1 cellular context compared by ENCODE assay signal in the genomic region with DNA sequence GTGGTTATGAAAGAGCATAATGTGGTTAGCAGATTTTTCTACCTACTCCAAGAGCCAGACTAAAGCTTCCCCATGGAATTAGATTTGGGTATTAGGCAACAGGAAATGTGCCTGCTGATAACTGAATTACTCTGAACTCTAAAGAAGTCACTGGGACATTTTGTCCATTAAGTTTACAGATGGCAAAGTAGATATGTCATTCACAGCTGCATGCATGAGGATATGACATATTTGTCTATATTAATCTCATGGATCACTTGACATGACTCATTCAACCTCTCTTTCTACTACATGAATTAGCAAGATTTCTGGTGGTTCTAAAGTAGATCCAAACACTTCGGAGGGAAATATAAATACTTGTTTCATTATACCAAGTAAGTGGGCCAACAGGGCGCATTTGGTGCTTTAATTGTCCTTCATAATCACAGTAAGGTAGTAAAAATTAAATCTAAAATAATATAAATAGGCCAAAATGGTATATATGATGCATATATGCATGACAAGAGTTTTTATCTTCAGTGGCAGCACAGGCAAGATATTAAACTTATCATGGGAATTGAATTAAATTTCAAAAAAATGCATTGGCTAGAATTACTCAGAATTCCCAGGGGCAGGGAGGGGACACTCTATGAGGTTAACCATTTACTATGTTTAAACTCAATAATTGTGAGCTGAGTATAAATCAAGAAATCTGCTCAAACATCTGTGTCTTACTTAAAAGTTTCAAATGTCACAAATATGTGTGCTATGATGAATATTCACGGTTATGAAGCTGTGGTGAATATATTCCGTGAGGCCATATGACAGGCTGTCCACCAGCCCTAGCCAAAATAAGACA.
TF ChIP-seq lines count a peak whose summit lies in the region.

No MANE protein-coding gene starts in this region.

TF ChIP-seq in K562, 482 proteins besides CTCF, POLR2A, EP300 and RAD21 (continued from another document and continues in another):
- TF ChIP-seq JUND (IDR thresholded peaks at IDR 0.05; ENCODE audit: borderline replicate concordance, low read depth, low read length) = peak; percentile 98
- TF ChIP-seq JUND (tag; IDR thresholded peaks at IDR 0.05; ENCODE audit: borderline replicate concordance, low read depth, low read length) = peak; percentile 98
- TF ChIP-seq, protein P1, sequence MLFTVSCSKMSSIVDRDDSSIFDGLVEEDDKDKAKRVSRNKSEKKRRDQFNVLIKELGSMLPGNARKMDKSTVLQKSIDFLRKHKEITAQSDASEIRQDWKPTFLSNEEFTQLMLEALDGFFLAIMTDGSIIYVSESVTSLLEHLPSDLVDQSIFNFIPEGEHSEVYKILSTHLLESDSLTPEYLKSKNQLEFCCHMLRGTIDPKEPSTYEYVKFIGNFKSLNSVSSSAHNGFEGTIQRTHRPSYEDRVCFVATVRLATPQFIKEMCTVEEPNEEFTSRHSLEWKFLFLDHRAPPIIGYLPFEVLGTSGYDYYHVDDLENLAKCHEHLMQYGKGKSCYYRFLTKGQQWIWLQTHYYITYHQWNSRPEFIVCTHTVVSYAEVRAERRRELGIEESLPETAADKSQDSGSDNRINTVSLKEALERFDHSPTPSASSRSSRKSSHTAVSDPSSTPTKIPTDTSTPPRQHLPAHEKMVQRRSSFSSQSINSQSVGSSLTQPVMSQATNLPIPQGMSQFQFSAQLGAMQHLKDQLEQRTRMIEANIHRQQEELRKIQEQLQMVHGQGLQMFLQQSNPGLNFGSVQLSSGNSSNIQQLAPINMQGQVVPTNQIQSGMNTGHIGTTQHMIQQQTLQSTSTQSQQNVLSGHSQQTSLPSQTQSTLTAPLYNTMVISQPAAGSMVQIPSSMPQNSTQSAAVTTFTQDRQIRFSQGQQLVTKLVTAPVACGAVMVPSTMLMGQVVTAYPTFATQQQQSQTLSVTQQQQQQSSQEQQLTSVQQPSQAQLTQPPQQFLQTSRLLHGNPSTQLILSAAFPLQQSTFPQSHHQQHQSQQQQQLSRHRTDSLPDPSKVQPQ (CRISPR knock-in tag; IDR thresholded peaks at IDR 0.05; ENCODE audit: borderline replicate concordance) = no peak
- TF ChIP-seq SP2 (IDR thresholded peaks at IDR 0.05; ENCODE audit: extremely low read depth, low read depth, low read length, poor library complexity, severe bottlenecking) = no peak
- TF ChIP-seq, protein P2, sequence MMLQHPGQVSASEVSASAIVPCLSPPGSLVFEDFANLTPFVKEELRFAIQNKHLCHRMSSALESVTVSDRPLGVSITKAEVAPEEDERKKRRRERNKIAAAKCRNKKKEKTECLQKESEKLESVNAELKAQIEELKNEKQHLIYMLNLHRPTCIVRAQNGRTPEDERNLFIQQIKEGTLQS (IDR thresholded peaks at IDR 0.05) = peak; percentile 98
- TF ChIP-seq, protein P2 (CRISPR knock-in tag; conservative IDR thresholded peaks at IDR 0.05) = peak; percentile 89
- TF ChIP-seq MEIS2 (IDR thresholded peaks at IDR 0.05; ENCODE audit: partially characterized antibody) = peak; percentile 99
- peak; percentile 99 for TF ChIP-seq NCOR1 (IDR thresholded peaks at IDR 0.05)
- TF ChIP-seq NFE2L1 (tag; IDR thresholded peaks at IDR 0.05; ENCODE audit: borderline replicate concordance, low read depth) = no peak
- no peak for TF ChIP-seq PTRF (tag; IDR thresholded peaks at IDR 0.05)
- peak; percentile 66 to 69 for TF ChIP-seq MAZ (CRISPR knock-in tag; conservative IDR thresholded peaks at IDR 0.05 in 1 of 2, IDR thresholded peaks at IDR 0.05 in 1 of 2)
- TF ChIP-seq FOXM1 (IDR thresholded peaks at IDR 0.05; ENCODE audit: low read depth) = peak; percentile 96
- no peak for TF ChIP-seq FOXM1 (CRISPR knock-in tag; IDR thresholded peaks at IDR 0.05; ENCODE audit: low read depth)
- TF ChIP-seq MEF2D (tag; conservative IDR thresholded peaks at IDR 0.05; ENCODE audit: low read depth) = peak; percentile 90
- peak; percentile 86; the same call in 1 of the 2 replicates for TF ChIP-seq ELF4 (CRISPR knock-in tag; IDR thresholded peaks at IDR 0.05)
- TF ChIP-seq, protein P3, sequence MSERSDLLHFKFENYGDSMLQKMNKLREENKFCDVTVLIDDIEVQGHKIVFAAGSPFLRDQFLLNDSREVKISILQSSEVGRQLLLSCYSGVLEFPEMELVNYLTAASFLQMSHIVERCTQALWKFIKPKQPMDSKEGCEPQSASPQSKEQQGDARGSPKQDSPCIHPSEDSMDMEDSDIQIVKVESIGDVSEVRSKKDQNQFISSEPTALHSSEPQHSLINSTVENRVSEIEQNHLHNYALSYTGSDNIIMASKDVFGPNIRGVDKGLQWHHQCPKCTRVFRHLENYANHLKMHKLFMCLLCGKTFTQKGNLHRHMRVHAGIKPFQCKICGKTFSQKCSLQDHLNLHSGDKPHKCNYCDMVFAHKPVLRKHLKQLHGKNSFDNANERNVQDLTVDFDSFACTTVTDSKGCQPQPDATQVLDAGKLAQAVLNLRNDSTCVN (CRISPR knock-in tag; IDR thresholded peaks at IDR 0.05) = peak; percentile 11; the same call in 1 of the 2 replicates
- no peak for TF ChIP-seq ETS2 (tag; IDR thresholded peaks at IDR 0.05; ENCODE audit: borderline replicate concordance, poor library complexity, severe bottlenecking)
- TF ChIP-seq ATF1 (CRISPR knock-in tag; IDR thresholded peaks at IDR 0.05) = no peak
- TF ChIP-seq ATF1 (tag; IDR thresholded peaks at IDR 0.05) = peak; percentile 83
- peak; percentile 91 for TF ChIP-seq GATA2 (CRISPR knock-in tag; IDR thresholded peaks at IDR 0.05)
- peak; percentile 88; the same call in 1 of the 2 replicates for TF ChIP-seq LCOR (CRISPR knock-in tag; IDR thresholded peaks at IDR 0.05)
- no peak for TF ChIP-seq ZNF124 (CRISPR knock-in tag; IDR thresholded peaks at IDR 0.05)
- TF ChIP-seq EGR1 (conservative IDR thresholded peaks at IDR 0.05) = peak; percentile 54; the same call in 1 of the 2 replicates
- TF ChIP-seq CC2D1A (IDR thresholded peaks at IDR 0.05) = peak; percentile 96
- TF ChIP-seq, protein P4, sequence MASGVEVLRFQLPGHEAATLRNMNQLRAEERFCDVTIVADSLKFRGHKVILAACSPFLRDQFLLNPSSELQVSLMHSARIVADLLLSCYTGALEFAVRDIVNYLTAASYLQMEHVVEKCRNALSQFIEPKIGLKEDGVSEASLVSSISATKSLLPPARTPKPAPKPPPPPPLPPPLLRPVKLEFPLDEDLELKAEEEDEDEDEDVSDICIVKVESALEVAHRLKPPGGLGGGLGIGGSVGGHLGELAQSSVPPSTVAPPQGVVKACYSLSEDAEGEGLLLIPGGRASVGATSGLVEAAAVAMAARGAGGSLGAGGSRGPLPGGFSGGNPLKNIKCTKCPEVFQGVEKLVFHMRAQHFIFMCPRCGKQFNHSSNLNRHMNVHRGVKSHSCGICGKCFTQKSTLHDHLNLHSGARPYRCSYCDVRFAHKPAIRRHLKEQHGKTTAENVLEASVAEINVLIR (CRISPR knock-in tag; IDR thresholded peaks at IDR 0.05) = 0 out of 2 replicates have a peak, but pooled peaks have one; percentile 15
- peak; percentile 100 for TF ChIP-seq DACH1 (IDR thresholded peaks at IDR 0.05; ENCODE audit: partially characterized antibody)
- TF ChIP-seq, protein P5, sequence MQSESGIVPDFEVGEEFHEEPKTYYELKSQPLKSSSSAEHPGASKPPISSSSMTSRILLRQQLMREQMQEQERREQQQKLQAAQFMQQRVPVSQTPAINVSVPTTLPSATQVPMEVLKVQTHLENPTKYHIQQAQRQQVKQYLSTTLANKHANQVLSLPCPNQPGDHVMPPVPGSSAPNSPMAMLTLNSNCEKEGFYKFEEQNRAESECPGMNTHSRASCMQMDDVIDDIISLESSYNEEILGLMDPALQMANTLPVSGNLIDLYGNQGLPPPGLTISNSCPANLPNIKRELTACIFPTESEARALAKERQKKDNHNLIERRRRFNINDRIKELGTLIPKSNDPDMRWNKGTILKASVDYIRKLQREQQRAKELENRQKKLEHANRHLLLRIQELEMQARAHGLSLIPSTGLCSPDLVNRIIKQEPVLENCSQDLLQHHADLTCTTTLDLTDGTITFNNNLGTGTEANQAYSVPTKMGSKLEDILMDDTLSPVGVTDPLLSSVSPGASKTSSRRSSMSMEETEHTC (IDR thresholded peaks at IDR 0.05) = peak; percentile 66
- TF ChIP-seq LEF1 (IDR thresholded peaks at IDR 0.05) = peak; percentile 98
- TF ChIP-seq KDM1A (IDR thresholded peaks at IDR 0.05) = peak; percentile 99
- TF ChIP-seq, protein P6, sequence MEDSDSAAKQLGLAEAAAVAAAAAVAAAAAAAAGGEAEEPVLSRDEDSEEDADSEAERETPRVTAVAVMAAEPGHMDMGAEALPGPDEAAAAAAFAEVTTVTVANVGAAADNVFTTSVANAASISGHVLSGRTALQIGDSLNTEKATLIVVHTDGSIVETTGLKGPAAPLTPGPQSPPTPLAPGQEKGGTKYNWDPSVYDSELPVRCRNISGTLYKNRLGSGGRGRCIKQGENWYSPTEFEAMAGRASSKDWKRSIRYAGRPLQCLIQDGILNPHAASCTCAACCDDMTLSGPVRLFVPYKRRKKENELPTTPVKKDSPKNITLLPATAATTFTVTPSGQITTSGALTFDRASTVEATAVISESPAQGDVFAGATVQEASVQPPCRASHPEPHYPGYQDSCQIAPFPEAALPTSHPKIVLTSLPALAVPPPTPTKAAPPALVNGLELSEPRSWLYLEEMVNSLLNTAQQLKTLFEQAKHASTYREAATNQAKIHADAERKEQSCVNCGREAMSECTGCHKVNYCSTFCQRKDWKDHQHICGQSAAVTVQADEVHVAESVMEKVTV (CRISPR knock-in tag; IDR thresholded peaks at IDR 0.05) = 0 out of 2 replicates have a peak, but pooled peaks have one; percentile 15
- TF ChIP-seq, protein P7, sequence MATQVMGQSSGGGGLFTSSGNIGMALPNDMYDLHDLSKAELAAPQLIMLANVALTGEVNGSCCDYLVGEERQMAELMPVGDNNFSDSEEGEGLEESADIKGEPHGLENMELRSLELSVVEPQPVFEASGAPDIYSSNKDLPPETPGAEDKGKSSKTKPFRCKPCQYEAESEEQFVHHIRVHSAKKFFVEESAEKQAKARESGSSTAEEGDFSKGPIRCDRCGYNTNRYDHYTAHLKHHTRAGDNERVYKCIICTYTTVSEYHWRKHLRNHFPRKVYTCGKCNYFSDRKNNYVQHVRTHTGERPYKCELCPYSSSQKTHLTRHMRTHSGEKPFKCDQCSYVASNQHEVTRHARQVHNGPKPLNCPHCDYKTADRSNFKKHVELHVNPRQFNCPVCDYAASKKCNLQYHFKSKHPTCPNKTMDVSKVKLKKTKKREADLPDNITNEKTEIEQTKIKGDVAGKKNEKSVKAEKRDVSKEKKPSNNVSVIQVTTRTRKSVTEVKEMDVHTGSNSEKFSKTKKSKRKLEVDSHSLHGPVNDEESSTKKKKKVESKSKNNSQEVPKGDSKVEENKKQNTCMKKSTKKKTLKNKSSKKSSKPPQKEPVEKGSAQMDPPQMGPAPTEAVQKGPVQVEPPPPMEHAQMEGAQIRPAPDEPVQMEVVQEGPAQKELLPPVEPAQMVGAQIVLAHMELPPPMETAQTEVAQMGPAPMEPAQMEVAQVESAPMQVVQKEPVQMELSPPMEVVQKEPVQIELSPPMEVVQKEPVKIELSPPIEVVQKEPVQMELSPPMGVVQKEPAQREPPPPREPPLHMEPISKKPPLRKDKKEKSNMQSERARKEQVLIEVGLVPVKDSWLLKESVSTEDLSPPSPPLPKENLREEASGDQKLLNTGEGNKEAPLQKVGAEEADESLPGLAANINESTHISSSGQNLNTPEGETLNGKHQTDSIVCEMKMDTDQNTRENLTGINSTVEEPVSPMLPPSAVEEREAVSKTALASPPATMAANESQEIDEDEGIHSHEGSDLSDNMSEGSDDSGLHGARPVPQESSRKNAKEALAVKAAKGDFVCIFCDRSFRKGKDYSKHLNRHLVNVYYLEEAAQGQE (CRISPR knock-in tag; IDR thresholded peaks at IDR 0.05; ENCODE audit: low read depth) = no peak
- TF ChIP-seq ZNF699 (CRISPR knock-in tag; IDR thresholded peaks at IDR 0.05; ENCODE audit: insufficient replicate concordance) = no peak
- TF ChIP-seq, protein P8, sequence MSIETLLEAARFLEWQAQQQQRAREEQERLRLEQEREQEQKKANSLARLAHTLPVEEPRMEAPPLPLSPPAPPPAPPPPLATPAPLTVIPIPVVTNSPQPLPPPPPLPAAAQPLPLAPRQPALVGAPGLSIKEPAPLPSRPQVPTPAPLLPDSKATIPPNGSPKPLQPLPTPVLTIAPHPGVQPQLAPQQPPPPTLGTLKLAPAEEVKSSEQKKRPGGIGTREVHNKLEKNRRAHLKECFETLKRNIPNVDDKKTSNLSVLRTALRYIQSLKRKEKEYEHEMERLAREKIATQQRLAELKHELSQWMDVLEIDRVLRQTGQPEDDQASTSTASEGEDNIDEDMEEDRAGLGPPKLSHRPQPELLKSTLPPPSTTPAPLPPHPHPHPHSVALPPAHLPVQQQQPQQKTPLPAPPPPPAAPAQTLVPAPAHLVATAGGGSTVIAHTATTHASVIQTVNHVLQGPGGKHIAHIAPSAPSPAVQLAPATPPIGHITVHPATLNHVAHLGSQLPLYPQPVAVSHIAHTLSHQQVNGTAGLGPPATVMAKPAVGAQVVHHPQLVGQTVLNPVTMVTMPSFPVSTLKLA (conservative IDR thresholded peaks at IDR 0.05) = peak; percentile 69 to 78
- peak; percentile 98 for TF ChIP-seq TAL1 (IDR thresholded peaks at IDR 0.05)
- peak; percentile 89 for TF ChIP-seq ZNF311 (CRISPR knock-in tag; IDR thresholded peaks at IDR 0.05)
- no peak for TF ChIP-seq MCM3 (IDR thresholded peaks at IDR 0.05)
- TF ChIP-seq TCF7 (IDR thresholded peaks at IDR 0.05; ENCODE audit: borderline replicate concordance) = peak; percentile 72; the same call in 1 of the 2 replicates
- peak; percentile 93 for TF ChIP-seq NBN (IDR thresholded peaks at IDR 0.05; ENCODE audit: low read depth)
- peak; percentile 95 for TF ChIP-seq POLR2AphosphoS5 (IDR thresholded peaks at IDR 0.05; ENCODE audit: control insufficient read depth, insufficient read depth, low read depth, low read length)
- TF ChIP-seq FOXA3 (CRISPR knock-in tag; conservative IDR thresholded peaks at IDR 0.05 in 1 of 2, IDR thresholded peaks at IDR 0.05 in 1 of 2) = 0 out of 4 replicates have a peak, but pooled peaks of 1 of the 2 experiments have one; percentile 47
- 0 out of 2 replicates have a peak, but pooled peaks have one; percentile 23 for TF ChIP-seq TARDBP (IDR thresholded peaks at IDR 0.05)
- TF ChIP-seq TEAD2 (tag; IDR thresholded peaks at IDR 0.05) = peak; percentile 53; the same call in 1 of the 2 replicates
- TF ChIP-seq, protein P9, sequence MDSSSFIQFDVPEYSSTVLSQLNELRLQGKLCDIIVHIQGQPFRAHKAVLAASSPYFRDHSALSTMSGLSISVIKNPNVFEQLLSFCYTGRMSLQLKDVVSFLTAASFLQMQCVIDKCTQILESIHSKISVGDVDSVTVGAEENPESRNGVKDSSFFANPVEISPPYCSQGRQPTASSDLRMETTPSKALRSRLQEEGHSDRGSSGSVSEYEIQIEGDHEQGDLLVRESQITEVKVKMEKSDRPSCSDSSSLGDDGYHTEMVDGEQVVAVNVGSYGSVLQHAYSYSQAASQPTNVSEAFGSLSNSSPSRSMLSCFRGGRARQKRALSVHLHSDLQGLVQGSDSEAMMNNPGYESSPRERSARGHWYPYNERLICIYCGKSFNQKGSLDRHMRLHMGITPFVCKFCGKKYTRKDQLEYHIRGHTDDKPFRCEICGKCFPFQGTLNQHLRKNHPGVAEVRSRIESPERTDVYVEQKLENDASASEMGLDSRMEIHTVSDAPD (CRISPR knock-in tag; IDR thresholded peaks at IDR 0.05) = no peak
- peak; percentile 91 for TF ChIP-seq TCF3 (CRISPR knock-in tag; IDR thresholded peaks at IDR 0.05)
- TF ChIP-seq MYNN (IDR thresholded peaks at IDR 0.05) = 0 out of 2 replicates have a peak, but pooled peaks have one; percentile 57
- no peak for TF ChIP-seq MYNN (CRISPR knock-in tag; IDR thresholded peaks at IDR 0.05)
- peak; percentile 85 for TF ChIP-seq MTA1 (IDR thresholded peaks at IDR 0.05; ENCODE audit: borderline replicate concordance)
- TF ChIP-seq FOSL1 (tag; conservative IDR thresholded peaks at IDR 0.05) = peak; percentile 99
- TF ChIP-seq MECOM (CRISPR knock-in tag; IDR thresholded peaks at IDR 0.05) = peak; percentile 76
